21 cellular contexts compared by ENCODE assay signal in the genomic region with DNA sequence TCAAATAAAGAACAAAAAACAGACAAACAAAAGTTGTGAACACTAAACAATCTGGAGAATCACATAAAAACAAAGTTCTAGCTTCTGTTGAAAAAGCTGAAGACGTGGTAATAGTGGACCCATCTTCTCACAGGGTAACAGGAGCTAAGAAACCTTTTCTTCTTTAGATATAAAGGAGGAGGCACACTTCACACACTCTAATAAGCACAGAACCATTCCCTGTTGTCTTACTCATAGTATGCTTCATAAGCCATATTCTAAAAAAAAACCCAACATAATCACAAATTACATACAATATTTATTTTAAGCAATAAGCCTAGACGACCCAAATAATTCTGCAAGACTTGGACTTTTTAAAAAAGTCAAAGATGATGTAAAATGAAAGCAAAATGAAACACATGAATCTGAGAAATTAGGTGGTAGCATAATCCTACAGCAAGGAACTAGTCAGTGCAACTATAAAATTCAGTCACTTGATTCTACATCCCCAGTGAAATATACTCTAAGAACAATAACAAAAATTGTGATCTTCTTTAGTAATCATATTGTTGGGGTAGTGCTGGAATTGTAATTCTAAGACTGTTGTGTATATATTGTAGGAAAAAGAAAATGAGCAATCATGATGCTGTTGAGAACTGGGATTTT. TPM values are rescaled to one million over a fixed set of nuclear protein-coding genes. Genes with fewer than 3 reads are reported as not detected.
DNase-seq lines count a peak whose midpoint lies in the region; ATAC-seq and TF ChIP-seq lines count a peak whose summit lies in the region.
"Had no signal": no experiment of that assay in that cellular context is flagged by ENCODE, and none has a peak within 500 bp of the region (broad histone marks: within the 10 kb centered on the region; RNA-seq: fewer than 3 reads in every experiment).

No MANE protein-coding gene starts in this region.

- H3K36me3 ChIP-seq in WERI-Rb-1: peaks cover 70% of the 10 kb centered on the region
- peaks cover 3% of the 10 kb centered on the region for H3K36me3 ChIP-seq in smooth muscle cell (ENCODE audit: low read depth)

- POLR2A ChIA-PET in activated CD4-positive, alpha-beta T cell treated with anti-CD3 and anti-CD28 coated beads for 36 hours (lab: Charles Lee): interaction anchor here (0.9 kb wide), 1 partner anchor 12 kb away, joined by 3 read pairs; no protein-coding TSS in a partner anchor
- POLR2A ChIA-PET in activated CD8-positive, alpha-beta T cell treated with anti-CD3 and anti-CD28 coated beads for 36 hours (lab: Charles Lee): interaction anchor here (0.8 to 1.7 kb wide), 2 partner anchors 15 to 123 kb away, joined by 5 to 6 read pairs; a partner anchor contains a TSS

- peaks cover 39% of the 10 kb centered on the region for H4K20me1 ChIP-seq in smooth muscle cell (ENCODE audit: low read depth)

- H3F3A ChIP-seq in smooth muscle cell (ENCODE audit: low read depth): peaks cover 15% of the 10 kb centered on the region

- H3K4me1 Mint-ChIP-seq in activated CD4-positive, alpha-beta T cell treated with anti-CD3 and anti-CD28 coated beads for 36 hours: peaks cover 12% of the 10 kb centered on the region
- H3K4me1 Mint-ChIP-seq in chondrocyte (ENCODE audit: low read depth): peaks cover 18% of the 10 kb centered on the region
- peaks cover 15% of the 10 kb centered on the region for H3K4me1 Mint-ChIP-seq in activated CD8-positive, alpha-beta T cell treated with anti-CD3 and anti-CD28 coated beads for 36 hours (ENCODE audit: low read depth)

- CTCF ChIA-PET in activated CD4-positive, alpha-beta T cell treated with anti-CD3 and anti-CD28 coated beads for 36 hours (lab: Charles Lee): no interaction called here
- CTCF ChIA-PET in activated CD8-positive, alpha-beta T cell treated with anti-CD3 and anti-CD28 coated beads for 36 hours (lab: Charles Lee): no interaction called here

- intact Hi-C loops in activated CD4-positive, alpha-beta T cell treated with anti-CD3 and anti-CD28 coated beads for 36 hours (cut with DNase I, micrococcal nuclease): no loop called here
- intact Hi-C loops in activated CD8-positive, alpha-beta T cell treated with anti-CD3 and anti-CD28 coated beads for 36 hours (cut with micrococcal nuclease): no loop called here

- H3K9me3 ChIP-seq in WERI-Rb-1 (ENCODE audit: severe bottlenecking): peaks cover 17% of the 10 kb centered on the region
- H3K9me3 ChIP-seq in smooth muscle cell (replicated peaks; ENCODE audit: low read depth): peaks cover 4% of the 10 kb centered on the region

- H3K9me3 Mint-ChIP-seq in activated CD4-positive, alpha-beta T cell treated with anti-CD3 and anti-CD28 coated beads for 36 hours (ENCODE audit: low read depth): peaks cover 16% of the 10 kb centered on the region
- peaks cover 7% of the 10 kb centered on the region for H3K9me3 Mint-ChIP-seq in chondrocyte (ENCODE audit: low read depth)
- peaks cover 14% of the 10 kb centered on the region for H3K9me3 Mint-ChIP-seq in activated CD8-positive, alpha-beta T cell treated with anti-CD3 and anti-CD28 coated beads for 36 hours

- WGBS in smooth muscle cell (ENCODE audit: low lambda C conversion rate): 67% methylated on average over 2 of the region's 2 CpGs

- no peak overlapping the region for H3K27ac Mint-ChIP-seq in activated CD4-positive, alpha-beta T cell treated with anti-CD3 and anti-CD28 coated beads for 36 hours
- peak overlapping the region; percentile 67 for H3K27ac Mint-ChIP-seq in chondrocyte (ENCODE audit: unreplicated experiment)
- no peak overlapping the region for H3K27ac Mint-ChIP-seq in activated CD8-positive, alpha-beta T cell treated with anti-CD3 and anti-CD28 coated beads for 36 hours
- H3K27ac Mint-ChIP-seq: IgD-negative memory B cell had no signal

- H3K27ac ChIP-seq in WERI-Rb-1 (peak overlapping the region; percentile 25), smooth muscle cell (ENCODE audit: low read depth) (peak overlapping the region; percentile 83)
- H3K27ac ChIP-seq: 22Rv1, C4-2B, HL-60 had no signal

- no peaks in the 10 kb centered on the region for H3K27me3 ChIP-seq in WERI-Rb-1 (ENCODE audit: insufficient read depth, low read depth, severe bottlenecking)
- H3K27me3 ChIP-seq in smooth muscle cell (ENCODE audit: low read depth): no peaks in the 10 kb centered on the region

- H3K79me2 ChIP-seq in smooth muscle cell (ENCODE audit: low read depth): peaks cover 57% of the 10 kb centered on the region

- H3K4me3 ChIP-seq in WERI-Rb-1 (ENCODE audit: low read depth, low read length): no peak overlapping the region
- no peak overlapping the region for H3K4me3 ChIP-seq in smooth muscle cell

- no peaks in the 10 kb centered on the region for H3K27me3 Mint-ChIP-seq in activated CD4-positive, alpha-beta T cell treated with anti-CD3 and anti-CD28 coated beads for 36 hours
- H3K27me3 Mint-ChIP-seq in chondrocyte (ENCODE audit: low read depth): no peaks in the 10 kb centered on the region
- H3K27me3 Mint-ChIP-seq in activated CD8-positive, alpha-beta T cell treated with anti-CD3 and anti-CD28 coated beads for 36 hours: no peaks in the 10 kb centered on the region
- H3K27me3 Mint-ChIP-seq: IgD-negative memory B cell had no signal

- H3K4me2 ChIP-seq in smooth muscle cell: peak overlapping the region; percentile 75

- H3K36me3 Mint-ChIP-seq in activated CD4-positive, alpha-beta T cell treated with anti-CD3 and anti-CD28 coated beads for 36 hours (ENCODE audit: low read depth): peaks cover 49% of the 10 kb centered on the region
- H3K36me3 Mint-ChIP-seq in chondrocyte (ENCODE audit: low read depth): peaks cover 9% of the 10 kb centered on the region
- peaks cover 62% of the 10 kb centered on the region for H3K36me3 Mint-ChIP-seq in activated CD8-positive, alpha-beta T cell treated with anti-CD3 and anti-CD28 coated beads for 36 hours (ENCODE audit: low read depth)

- ATAC-seq in activated CD4-positive, alpha-beta T cell treated with anti-CD3 and anti-CD28 coated beads for 36 hours: peak; percentile 65
- ATAC-seq in HG03460 (IDR thresholded peaks at IDR 0.05; ENCODE audit: unreplicated experiment): no peak
- no peak for ATAC-seq in activated CD8-positive, alpha-beta T cell treated with anti-CD3 and anti-CD28 coated beads for 36 hours
- ATAC-seq: PC-3 had no signal

- H3K9ac ChIP-seq in smooth muscle cell (ENCODE audit: low read depth): no peak overlapping the region

- TF ChIP-seq CTCF in WERI-Rb-1 (IDR thresholded peaks at IDR 0.05; ENCODE audit: low read depth, low read length): no peak
- no peak for TF ChIP-seq CTCF in chondrocyte (IDR thresholded peaks at IDR 0.05)
- no peak for TF ChIP-seq CTCF in smooth muscle cell (IDR thresholded peaks at IDR 0.05; ENCODE audit: borderline replicate concordance, insufficient read depth, poor library complexity, severe bottlenecking)
- no peak for TF ChIP-seq CTCF in activated CD8-positive, alpha-beta T cell treated with anti-CD3 and anti-CD28 coated beads for 36 hours (IDR thresholded peaks at IDR 0.05)

- no peak overlapping the region for H2AFZ ChIP-seq in smooth muscle cell (ENCODE audit: low read depth)

- H3K4me1 ChIP-seq in smooth muscle cell (ENCODE audit: low read depth): peaks cover 23% of the 10 kb centered on the region

- DNase-seq in activated CD4-positive, alpha-beta T cell treated with anti-CD3 and anti-CD28 coated beads for 36 hours: no peak
- DNase-seq in activated CD4-positive, alpha-beta T cell treated with anti-CD3 and anti-CD28 coated beads, Interleukin-2, amount 50 U/mL, for 4 hours: no peak
- no peak for DNase-seq in WERI-Rb-1
- DNase-seq in chondrocyte (ENCODE audit: low spot score): no peak
- no peak for DNase-seq in smooth muscle cell (lab: John Stamatoyannopoulos, UW; ENCODE audit: unreplicated experiment)
- DNase-seq in stimulated activated naive CD4-positive, alpha-beta T cell (lab: John Stamatoyannopoulos, UW): no peak
- no peak for DNase-seq in activated CD8-positive, alpha-beta T cell treated with anti-CD3 and anti-CD28 coated beads for 36 hours
- DNase-seq: AML-193, DMS79, Karpas-422, MM.1S, NCI-H1105, NCI-H2081 treated with DMSO at 0.1 percent for 48 hours, NCI-H2227 treated with DMSO at 0.1 percent for 48 hours, NCI-H524, PC-3 had no signal

- no peak overlapping the region for H3K4me3 Mint-ChIP-seq in activated CD4-positive, alpha-beta T cell treated with anti-CD3 and anti-CD28 coated beads for 36 hours
- no peak overlapping the region for H3K4me3 Mint-ChIP-seq in chondrocyte (ENCODE audit: unreplicated experiment)
- no peak overlapping the region for H3K4me3 Mint-ChIP-seq in activated CD8-positive, alpha-beta T cell treated with anti-CD3 and anti-CD28 coated beads for 36 hours
- H3K4me3 Mint-ChIP-seq: IgD-negative memory B cell had no signal

RNA-seq across cellular contexts. Expression of a gene that starts 15.6 kb away (rescaled TPM):
- 100 to 1,000 TPM; 100 to 118 TPM for total RNA-seq in activated CD4-positive, alpha-beta T cell treated with anti-CD3 and anti-CD28 coated beads for 36 hours
- 31.2 to 33.0 TPM (median 32.0 TPM) in 3 replicates for total RNA-seq in chondrocyte
- 45.7 and 57.8 TPM in 2 replicates for total RNA-seq in smooth muscle cell
- polyA plus RNA-seq in smooth muscle cell: 28.2 and 33.8 TPM in 2 replicates
- total RNA-seq in activated CD8-positive, alpha-beta T cell treated with anti-CD3 and anti-CD28 coated beads for 36 hours: 100 to 1,000 TPM; 117 to 133 TPM
